In the genomic region with DNA sequence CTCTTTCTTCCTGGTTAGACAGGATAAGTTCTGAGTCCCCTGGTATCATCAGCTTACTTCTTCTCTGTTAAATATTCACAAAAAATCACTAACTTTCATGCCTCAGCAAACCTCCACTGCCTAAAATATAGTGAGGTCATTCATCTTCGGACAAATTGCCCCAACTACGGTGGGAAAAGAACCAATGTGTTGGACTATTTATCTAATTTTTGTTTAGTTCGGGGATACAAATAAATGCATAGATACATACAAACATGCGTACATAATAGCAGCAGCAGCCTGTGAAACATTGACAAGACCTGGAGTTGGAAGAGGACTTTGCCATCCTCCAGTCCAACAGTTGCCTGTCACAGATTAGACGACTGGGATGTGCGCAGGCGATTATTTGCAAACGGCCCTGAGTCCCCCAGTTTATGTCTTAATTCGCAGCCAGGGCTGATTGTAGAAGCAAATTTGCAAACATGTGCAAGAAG, we compare ENCODE assay signal across 21 cellular contexts. TPM values are rescaled to one million over a fixed set of nuclear protein-coding genes. Genes with fewer than 3 reads are reported as not detected.
A peak's percentile ranks its signal among the peaks of the same experiment; 100 is the strongest.
DNase-seq lines count a peak whose midpoint lies in the region; ATAC-seq, FAIRE-seq and TF ChIP-seq lines count a peak whose summit lies in the region.
"Had no signal": no experiment of that assay in that cellular context is flagged by ENCODE, and none has a peak within 500 bp of the region (broad histone marks: within the 10 kb centered on the region; RNA-seq: fewer than 3 reads in every experiment).

No MANE protein-coding gene starts in this region.

- H2AFZ ChIP-seq in ACC112 (ENCODE audit: low read length, unreplicated experiment) = no peak overlapping the region
- H2AFZ ChIP-seq in keratinocyte (ENCODE audit: control insufficient read depth, low read length) = no peak overlapping the region

- no peaks in the 10 kb centered on the region for H4K20me1 ChIP-seq in keratinocyte (ENCODE audit: control insufficient read depth, extremely low read depth, insufficient read depth, low read length)
- H4K20me1 ChIP-seq: BLaER1 treated with 17β-estradiol and CSF1 and Interleukin-3, amounts not matched to agents 10 nM and 100 nM had no signal

- no peak for FAIRE-seq in keratinocyte (lab: Jason Lieb, UNC)
- FAIRE-seq: A204.1, islet of Langerhans, TTC549 had no signal

- ATAC-seq in RWPE2 (ENCODE audit: low read depth) (no peak), HG03520 (IDR thresholded peaks at IDR 0.05; ENCODE audit: unreplicated experiment) (no peak), body of pancreas (no peak)
- no peak for ATAC-seq in naive thymus-derived CD8-positive, alpha-beta T cell
- ATAC-seq: activated T-cell treated with anti-CD3 and anti-CD28 coated beads, Interleukin-2, amount 50 U/mL, for 72 hours had no signal

- 63 to 67% methylated on average over 9 of the region's 9 CpGs for WGBS in body of pancreas, 2 donors

- H3K27ac Mint-ChIP-seq in naive thymus-derived CD8-positive, alpha-beta T cell = no peak overlapping the region
- H3K27ac Mint-ChIP-seq: activated naive CD4-positive, alpha-beta T cell treated with anti-CD3 and anti-CD28 coated beads, Interleukin-2, amount 50 U/mL, for 24 hours; activated T-cell treated with anti-CD3 and anti-CD28 coated beads, Interleukin-2, amount 50 U/mL, for 72 hours; memory B cell had no signal

- no peak overlapping the region for H3K4me3 Mint-ChIP-seq in naive thymus-derived CD8-positive, alpha-beta T cell
- H3K4me3 Mint-ChIP-seq: activated naive CD4-positive, alpha-beta T cell treated with anti-CD3 and anti-CD28 coated beads, Interleukin-2, amount 50 U/mL, for 24 hours; activated T-cell treated with anti-CD3 and anti-CD28 coated beads, Interleukin-2, amount 50 U/mL, for 72 hours; memory B cell; neural crest cell had no signal

- H3K9ac ChIP-seq in keratinocyte (ENCODE audit: control insufficient read depth, extremely low read depth, insufficient read depth, low read length) = no peak overlapping the region
- H3K9ac ChIP-seq: BLaER1 treated with 17β-estradiol and CSF1 and Interleukin-3, amounts not matched to agents 10 nM and 100 nM had no signal

- peaks cover 3 to 10% (median 7%) of the 10 kb centered on the region in 5 donors for H3K27me3 Mint-ChIP-seq in naive thymus-derived CD8-positive, alpha-beta T cell

- peaks cover 10% of the 10 kb centered on the region; the same call in 1 of the 2 replicates for H3K36me3 ChIP-seq in ACC112 (ENCODE audit: insufficient read depth, low read length)
- H3K36me3 ChIP-seq in RWPE2 (ENCODE audit: low read depth) = peaks cover 85% of the 10 kb centered on the region
- H3K36me3 ChIP-seq in keratinocyte (ENCODE audit: control insufficient read depth in 2 of 2, extremely low read depth in 1 of 2, insufficient read depth in 2 of 2, low read length in 2 of 2) = peaks cover 13 to 46% of the 10 kb centered on the region in 2 experiments
- H3K36me3 ChIP-seq in body of pancreas (replicated peaks in 1 of 2; ENCODE audit: insufficient read depth in 1 of 2, low read depth in 2 of 2) = peaks cover 0 to 3% of the 10 kb centered on the region in 2 donors
- H3K36me3 ChIP-seq: BLaER1 treated with 17β-estradiol and CSF1 and Interleukin-3, amounts not matched to agents 10 nM and 100 nM had no signal

- peaks cover 75% of the 10 kb centered on the region for H3K79me2 ChIP-seq in ACC112 (ENCODE audit: control insufficient read depth, insufficient read depth, low read length, unreplicated experiment)
- H3K79me2 ChIP-seq in keratinocyte (ENCODE audit: control insufficient read depth, insufficient read depth, low read length) = peaks cover 92% of the 10 kb centered on the region

- no peaks in the 10 kb centered on the region for H3K36me3 Mint-ChIP-seq in naive thymus-derived CD8-positive, alpha-beta T cell
- H3K36me3 Mint-ChIP-seq: activated naive CD4-positive, alpha-beta T cell treated with anti-CD3 and anti-CD28 coated beads, Interleukin-2, amount 50 U/mL, for 24 hours; memory B cell had no signal

- H3K4me2 ChIP-seq in keratinocyte (ENCODE audit: control insufficient read depth, extremely low read depth, insufficient read depth, low read depth, low read length) = no peak overlapping the region

- H3K4me1 ChIP-seq in ACC112 (ENCODE audit: control insufficient read depth, insufficient read depth, low read length, unreplicated experiment) (peaks cover 88% of the 10 kb centered on the region), RWPE2 (ENCODE audit: insufficient read depth, poor library complexity, severe bottlenecking) (peaks cover 67% of the 10 kb centered on the region), keratinocyte (ENCODE audit: control insufficient read depth, extremely low read depth, insufficient read depth, low read length) (peaks cover 87% of the 10 kb centered on the region), body of pancreas (peaks cover 48% of the 10 kb centered on the region)

- H3K9me1 ChIP-seq in keratinocyte (ENCODE audit: control insufficient read depth, extremely low read depth, insufficient read depth, low read length) = peaks cover 7% of the 10 kb centered on the region

- POLR2A ChIA-PET in naive thymus-derived CD8-positive, alpha-beta T cell (lab: Charles Lee) = no interaction called here

- H3K27me3 ChIP-seq in ACC112 (ENCODE audit: insufficient read depth, low read length) = no peaks in the 10 kb centered on the region
- no peaks in the 10 kb centered on the region for H3K27me3 ChIP-seq in RWPE2 (ENCODE audit: insufficient read depth, poor library complexity, severe bottlenecking)
- H3K27me3 ChIP-seq in keratinocyte (ENCODE audit: control insufficient read depth, extremely low read depth, insufficient read depth, low read length) = no peaks in the 10 kb centered on the region
- no peaks in the 10 kb centered on the region for H3K27me3 ChIP-seq in body of pancreas
- H3K27me3 ChIP-seq: vagina had no signal

- dilution Hi-C loops in keratinocyte (cut with MboI; ENCODE audit: extremely low pct_ligation_motif_present, low sequenced_read_pairs) = no loop called here

- H3K9me3 ChIP-seq in RWPE2 (ENCODE audit: severe bottlenecking) (no peaks in the 10 kb centered on the region), keratinocyte (ENCODE audit: control insufficient read depth, low read depth, low read length) (no peaks in the 10 kb centered on the region), body of pancreas (no peaks in the 10 kb centered on the region)
- H3K9me3 ChIP-seq: BLaER1 treated with 17β-estradiol and CSF1 and Interleukin-3, amounts not matched to agents 10 nM and 100 nM; vagina had no signal

- H3K4me3 ChIP-seq in ACC112 (ENCODE audit: low read depth, low read length) (no peak overlapping the region), RWPE2 (ENCODE audit: severe bottlenecking) (no peak overlapping the region), keratinocyte (ENCODE audit: control insufficient read depth in 2 of 3, extremely low read depth in 1 of 3, insufficient read depth in 2 of 3, low read depth in 1 of 3, low read length in 3 of 3) (no peak overlapping the region), body of pancreas (no peak overlapping the region)
- H3K4me3 ChIP-seq: BLaER1 treated with 17β-estradiol and CSF1 and Interleukin-3, amounts not matched to agents 10 nM and 100 nM; vagina had no signal

- peaks cover 0 to 2% (median 0%) of the 10 kb centered on the region in 9 donors for H3K9me3 Mint-ChIP-seq in naive thymus-derived CD8-positive, alpha-beta T cell
- H3K9me3 Mint-ChIP-seq: activated naive CD4-positive, alpha-beta T cell treated with anti-CD3 and anti-CD28 coated beads, Interleukin-2, amount 50 U/mL, for 24 hours; activated T-cell treated with anti-CD3 and anti-CD28 coated beads, Interleukin-2, amount 50 U/mL, for 72 hours; memory B cell; neural crest cell had no signal

- peak overlapping the region; percentile 97 for H3K27ac ChIP-seq in ACC112 (ENCODE audit: low read depth, low read length)
- H3K27ac ChIP-seq in RWPE2 (ENCODE audit: poor library complexity, severe bottlenecking) = peak overlapping the region; percentile 96
- peak overlapping the region; percentile 98 for H3K27ac ChIP-seq in keratinocyte (ENCODE audit: control insufficient read depth, insufficient read depth, low read length)
- H3K27ac ChIP-seq in body of pancreas = peak overlapping the region in 2 of 4 donors; percentile 31 to 45
- H3K27ac ChIP-seq: BLaER1 treated with 17β-estradiol and CSF1 and Interleukin-3, amounts not matched to agents 10 nM and 100 nM; vagina had no signal

- no peak for DNase-seq in RWPE2 (ENCODE audit: low spot score)
- no peak for DNase-seq in keratinocyte (ENCODE audit: low read depth, low spot score)
- DNase-seq in renal cortical epithelial cell (ENCODE audit: low read depth) = peak; percentile 72
- no peak for DNase-seq in naive thymus-derived CD8-positive, alpha-beta T cell
- no peak for DNase-seq in effector CD4-positive, alpha-beta T cell
- DNase-seq in body of pancreas = no peak
- DNase-seq: activated T-cell treated with anti-CD3 and anti-CD28 coated beads, Interleukin-2, amount 50 U/mL, for 72 hours; hippocampal formation; NCI-H1417; NCI-H69; SHP77 had no signal

- H3K4me1 Mint-ChIP-seq in naive thymus-derived CD8-positive, alpha-beta T cell = peaks cover 0 to 5% (median 0%) of the 10 kb centered on the region in 4 donors

- TF ChIP-seq CTCF in RWPE2 (IDR thresholded peaks at IDR 0.05; ENCODE audit: poor library complexity, severe bottlenecking) (no peak), keratinocyte (optimal IDR thresholded peaks at IDR 0.05 in 1 of 3, IDR thresholded peaks at IDR 0.05 in 1 of 3, conservative IDR thresholded peaks at IDR 0.05 in 1 of 3; ENCODE audit: extremely low read depth in 1 of 3, insufficient read depth in 2 of 3, low read length in 3 of 3) (no peak), body of pancreas (IDR thresholded peaks at IDR 0.05) (no peak)

- TF ChIP-seq POLR2A in body of pancreas (IDR thresholded peaks at IDR 0.05) = no peak

- intact Hi-C loops in body of pancreas (cut with DNase I) = no loop called here

RNA-seq across cellular contexts. Expression of gene EGFR, which starts 51.5 kb away (rescaled TPM):
- polyA plus RNA-seq in keratinocyte = 109 to 159 TPM (median 120 TPM) in 3 replicates
- 54.6 TPM for polyA plus RNA-seq in keratinocyte (2011; ENCODE audit: low read depth)
- polyA plus RNA-seq in keratinocyte (2011; cell fraction: cytosol; rRNA removed) = 58.5 and 79.5 TPM in 2 replicates
- polyA plus RNA-seq in keratinocyte (2011; cell fraction: nucleus; rRNA removed) = 351 and 352 TPM in 2 replicates
- 75.7 and 124 TPM in 2 replicates for polyA plus RNA-seq in keratinocyte (2012; ENCODE audit: low replicate concordance)
- 306 to 451 TPM (median 333 TPM) in 3 replicates for polyA minus RNA-seq in keratinocyte
- 216 TPM for polyA minus RNA-seq in keratinocyte (2011; cell fraction: cytosol; rRNA and poly(A)+ RNA removed)
- polyA minus RNA-seq in keratinocyte (2011; cell fraction: nucleus; rRNA and poly(A)+ RNA removed) = 624 and 980 TPM in 2 replicates
- total RNA-seq in renal cortical epithelial cell = 50.2 and 97.1 TPM in 2 replicates
- not detected for total RNA-seq in naive thymus-derived CD8-positive, alpha-beta T cell
- not detected for polyA plus RNA-seq in naive thymus-derived CD8-positive, alpha-beta T cell
- 10 to 100 TPM; 42.5 to 44.2 TPM for total RNA-seq in body of pancreas

Comparison
In these comparisons a context has a peak if more than half of its experiments do, and no peak if none do; other contexts are left out.
1. RNA of gene EGFR, which starts 51.5 kb away (total RNA-seq): 50.2 to 97.1 TPM in renal cortical epithelial cell and 42.5 to 44.2 TPM in body of pancreas; not detected in naive thymus-derived CD8-positive, alpha-beta T cell; every median in the first group is over 10 times any median in the second.